ENCODE assay signal across 28 cellular contexts in genomic region chr13:64272681-64273080, GRCh38.
"Had no signal": no experiment of that assay in that cellular context is flagged by ENCODE, and none has a peak within 500 bp of the region (broad histone marks: within the 10 kb centered on the region; RNA-seq: fewer than 3 reads in every experiment).

No MANE protein-coding gene starts in this region.

- H3K27me3 ChIP-seq: pancreas, stomach, thyroid gland, upper lobe of right lung had no signal

- ATAC-seq: activated CD4-positive, alpha-beta T cell treated with anti-CD3 and anti-CD28 coated beads for 36 hours; left colon; pancreas; sciatic nerve; stimulated activated memory B cell treated with anti-CD40 and anti-IgM and Interleukin-4, amounts not matched to agents 10 μg/mL and 1 μg/mL and 100 μg/mL, for 72 hours; upper lobe of right lung had no signal

- DNase-seq: activated CD4-positive, alpha-beta T cell treated with anti-CD3 and anti-CD28 coated beads for 36 hours; activated CD4-positive, alpha-beta T cell treated with anti-CD3 and anti-CD28 coated beads, Interleukin-2, amount 50 U/mL, for 4 hours; activated CD4-positive, CD25-positive, alpha-beta regulatory T cell; activated CD8-positive, alpha-beta memory T cell treated with anti-CD3 and anti-CD28 coated beads, Interleukin-2, amount 50 U/mL, for 48 hours; activated gamma-delta T cell; activated naive CD4-positive, alpha-beta T cell treated with anti-CD3 and anti-CD28 coated beads, Interleukin-2, amount 10 ng/mL, durations not matched to agents 7 days and 5 days; activated T-cell treated with anti-CD3 and anti-CD28 coated beads, Interleukin-2, amount 50 U/mL, for 24 hours; foreskin fibroblast; head of caudate nucleus; hypothalamus; immature natural killer cell; kidney; left colon; mammary epithelial cell; nephron progenitor cell; pancreas; retina; small intestine; stimulated activated CD4-positive, alpha-beta T cell treated with anti-CD3 and anti-CD28 coated beads, Interleukin-1b, Interleukin-23, amount 100 ng/mL, for 48 hours; stimulated activated CD4-positive, alpha-beta T cell treated with anti-CD3 and anti-CD28 coated beads, Interleukin-4, amount 100 ng/mL, for 4 hours; stimulated activated CD8-positive, alpha-beta memory T cell treated with anti-CD3 and anti-CD28 coated beads, Interleukin-4, amount 100 ng/mL, for 48 hours; stomach; thyroid gland; upper lobe of right lung had no signal

- H3K4me3 ChIP-seq: pancreas, prostate gland, stomach, thyroid gland, upper lobe of right lung had no signal

- H3K36me3 ChIP-seq: pancreas, prostate gland, stomach, thyroid gland, upper lobe of right lung had no signal

- FAIRE-seq: endothelial cell of umbilical vein, kidney, pancreas, small intestine had no signal

- H3K27ac ChIP-seq: pancreas, prostate gland, stomach, thyroid gland, upper lobe of right lung had no signal

- H3K9me3 ChIP-seq: prostate gland, thyroid gland, upper lobe of right lung had no signal

- H3K4me1 ChIP-seq: pancreas, prostate gland, stomach, thyroid gland, upper lobe of right lung had no signal
